11 cellular contexts compared by ENCODE assay signal in the genomic region with DNA sequence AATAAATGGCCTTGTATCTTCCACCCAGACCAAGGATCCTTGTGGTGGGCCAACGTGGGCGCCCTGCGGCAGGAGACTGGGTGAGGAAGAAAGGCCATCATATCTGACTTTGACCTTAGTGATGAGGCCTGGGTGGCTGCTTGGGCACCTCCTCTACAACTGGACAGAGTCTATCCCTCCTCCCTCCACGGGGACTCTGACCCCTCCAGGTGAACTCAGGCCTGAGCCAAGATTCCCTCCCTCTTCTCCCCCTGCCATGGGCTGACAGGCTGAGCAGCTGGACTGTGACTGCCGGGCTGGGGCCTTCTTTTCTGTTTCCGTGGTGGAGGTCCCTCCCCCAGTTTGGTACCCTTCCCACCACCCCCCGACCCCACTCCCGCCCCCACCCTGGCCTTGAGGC. TPM values are rescaled to one million over a fixed set of nuclear protein-coding genes. Genes with fewer than 3 reads are reported as not detected.
DNase-seq lines count a peak whose midpoint lies in the region; ATAC-seq and TF ChIP-seq lines count a peak whose summit lies in the region.
"Had no signal": no experiment of that assay in that cellular context is flagged by ENCODE, and none has a peak within 500 bp of the region (broad histone marks: within the 10 kb centered on the region; RNA-seq: fewer than 3 reads in every experiment).

No MANE protein-coding gene starts in this region.

- H3K4me1 ChIP-seq in OCI-LY7 (ENCODE audit: insufficient read depth, low read length, poor library complexity, severe bottlenecking) = peaks cover 33% of the 10 kb centered on the region
- H3K4me1 ChIP-seq in esophagus (ENCODE audit: control insufficient read depth in 2 of 2, insufficient read depth in 2 of 2, low read length in 1 of 2) = peaks cover 18 to 36% of the 10 kb centered on the region in 2 donors
- peaks cover 17% of the 10 kb centered on the region for H3K4me1 ChIP-seq in Karpas-422 (ENCODE audit: low read length)

- POLR2A ChIA-PET in OCI-LY7 (lab: Charles Lee) = interaction anchor here (0.7 to 1.1 kb wide), 2 partner anchors 9 to 32 kb away, joined by 3 to 4 read pairs; no protein-coding TSS in a partner anchor

- peaks cover 6% of the 10 kb centered on the region for H3K4me1 Mint-ChIP-seq in stimulated activated effector memory CD8-positive, alpha-beta T cell treated with anti-CD3 and anti-CD28 coated beads, Interleukin-12 subunit alpha, Interleukin-12 subunit beta, amount 100 ng/mL, for 72 hours

- H3K9me2 ChIP-seq in OCI-LY7 (ENCODE audit: insufficient read depth, low read length) (no peaks in the 10 kb centered on the region), Karpas-422 (replicated peaks; ENCODE audit: insufficient read depth, low read length) (no peaks in the 10 kb centered on the region)

- WGBS in esophagus, 2 donors = 57 to 73% methylated on average over 8 of the region's 8 CpGs

- no peak overlapping the region for H3K9ac ChIP-seq in Karpas-422 (ENCODE audit: low read length)

- TF ChIP-seq CTCF in OCI-LY7 (conservative IDR thresholded peaks at IDR 0.05; ENCODE audit: low read length) = no peak

- H3K27ac Mint-ChIP-seq in stimulated activated effector memory CD8-positive, alpha-beta T cell treated with anti-CD3 and anti-CD28 coated beads, Interleukin-12 subunit alpha, Interleukin-12 subunit beta, amount 100 ng/mL, for 72 hours = peak overlapping the region; percentile 70
- H3K27ac Mint-ChIP-seq: IgD-negative memory B cell had no signal

- H3K4me3 ChIP-seq in OCI-LY7 (ENCODE audit: low read depth, low read length, poor library complexity, severe bottlenecking) = no peak overlapping the region
- no peak overlapping the region for H3K4me3 ChIP-seq in esophagus (ENCODE audit: low read depth in 1 of 2, low read length in 2 of 2)
- no peak overlapping the region for H3K4me3 ChIP-seq in Karpas-422 (ENCODE audit: low read length)

- H3K79me2 ChIP-seq in OCI-LY7 (ENCODE audit: insufficient read depth, low read depth, low read length) (peaks cover 5% of the 10 kb centered on the region; the same call in 1 of the 2 replicates), Karpas-422 (ENCODE audit: low read length) (no peaks in the 10 kb centered on the region)

- H3K4me2 ChIP-seq in OCI-LY7 (ENCODE audit: low read length) = no peak overlapping the region
- no peak overlapping the region for H3K4me2 ChIP-seq in Karpas-422 (ENCODE audit: low read depth, low read length, poor library complexity, severe bottlenecking)

- intact Hi-C loops in OCI-LY7 (cut with micrococcal nuclease; ENCODE audit: unreplicated experiment) = no loop called here

- peaks cover 43% of the 10 kb centered on the region for H3K36me3 Mint-ChIP-seq in stimulated activated effector memory CD8-positive, alpha-beta T cell treated with anti-CD3 and anti-CD28 coated beads, Interleukin-12 subunit alpha, Interleukin-12 subunit beta, amount 100 ng/mL, for 72 hours

- H3K4me3 Mint-ChIP-seq in stimulated activated effector memory CD8-positive, alpha-beta T cell treated with anti-CD3 and anti-CD28 coated beads, Interleukin-12 subunit alpha, Interleukin-12 subunit beta, amount 100 ng/mL, for 72 hours = no peak overlapping the region
- H3K4me3 Mint-ChIP-seq: IgD-negative memory B cell had no signal

- DNase-seq in OCI-LY7 (ENCODE audit: low spot score) (no peak), Karpas-422 (no peak), NCI-H1930 (lab: John Stamatoyannopoulos, UW) (no peak)
- no peak for DNase-seq in stimulated activated effector memory CD8-positive, alpha-beta T cell treated with anti-CD3 and anti-CD28 coated beads, Interleukin-12 subunit alpha, Interleukin-12 subunit beta, amount 100 ng/mL, for 72 hours (ENCODE audit: low spot score in 2 of 2)
- DNase-seq: central memory CD4-positive, alpha-beta T cell; NCI-H1694 treated with DMSO at 0.1 percent for 48 hours; stimulated activated CD8-positive, alpha-beta memory T cell treated with anti-CD3 and anti-CD28 coated beads, Interleukin-4, amount 100 ng/mL, for 48 hours; T1000 had no signal

- no peaks in the 10 kb centered on the region for H3K27me3 ChIP-seq in esophagus (ENCODE audit: control insufficient read depth in 1 of 2, insufficient read depth in 2 of 2, low read length in 2 of 2)
- no peaks in the 10 kb centered on the region for H3K27me3 ChIP-seq in Karpas-422 (ENCODE audit: low read length)

- H3K9me3 ChIP-seq in OCI-LY7 (ENCODE audit: low read length) (no peaks in the 10 kb centered on the region), esophagus (ENCODE audit: control insufficient read depth in 2 of 2, insufficient read depth in 1 of 2, low read depth in 1 of 2, low read length in 1 of 2) (no peaks in the 10 kb centered on the region), Karpas-422 (ENCODE audit: low read length) (no peaks in the 10 kb centered on the region)

- H4K20me1 ChIP-seq in OCI-LY7 (ENCODE audit: insufficient read depth, low read length) = no peaks in the 10 kb centered on the region
- H4K20me1 ChIP-seq in Karpas-422 (ENCODE audit: insufficient read depth, low read depth, low read length) = no peaks in the 10 kb centered on the region

- ATAC-seq in stimulated activated effector memory CD8-positive, alpha-beta T cell treated with anti-CD3 and anti-CD28 coated beads, Interleukin-12 subunit alpha, Interleukin-12 subunit beta, amount 100 ng/mL, for 72 hours = no peak
- ATAC-seq in GM21737 (IDR thresholded peaks at IDR 0.05; ENCODE audit: unreplicated experiment) = no peak

- H2AFZ ChIP-seq in OCI-LY7 (ENCODE audit: low read length) (no peak overlapping the region), Karpas-422 (ENCODE audit: low read length) (no peak overlapping the region)

- CTCF ChIA-PET in OCI-LY7 (lab: Charles Lee; ENCODE audit: unreplicated experiment) = no interaction called here

- H3K9me3 Mint-ChIP-seq in stimulated activated effector memory CD8-positive, alpha-beta T cell treated with anti-CD3 and anti-CD28 coated beads, Interleukin-12 subunit alpha, Interleukin-12 subunit beta, amount 100 ng/mL, for 72 hours = no peaks in the 10 kb centered on the region
- H3K9me3 Mint-ChIP-seq: IgD-negative memory B cell had no signal

- H3K36me3 ChIP-seq in OCI-LY7 (ENCODE audit: insufficient read depth, low read length) (peaks cover 44% of the 10 kb centered on the region; the same call in 1 of the 2 replicates), esophagus (ENCODE audit: control insufficient read depth in 2 of 2, insufficient read depth in 2 of 2, low read length in 1 of 2) (peaks cover 8 to 35% of the 10 kb centered on the region in 2 donors), Karpas-422 (ENCODE audit: insufficient read depth, low read length) (no peaks in the 10 kb centered on the region; the same call in 1 of the 2 replicates)

- H3K27ac ChIP-seq in OCI-LY7 (ENCODE audit: low read depth, low read length, poor library complexity, severe bottlenecking) (peak overlapping the region; percentile 25), esophagus (ENCODE audit: low read depth in 2 of 2, low read length in 1 of 2) (peak overlapping the region; percentile 6 to 13), Karpas-422 (ENCODE audit: low read length) (no peak overlapping the region)

- no TSS peak for BruUV-seq in OCI-LY7 (replicated peaks; lab: Mats Ljungman, UMichigan)

RNA-seq across cellular contexts. Expression of gene PHYHD1, which starts 1.4 kb away (rescaled TPM):
- total RNA-seq in OCI-LY7 (2014; rRNA removed; shearing (Covaris generic)) = 69.0 and 83.5 TPM in 2 replicates
- total RNA-seq in OCI-LY7 (2022) = 132 and 150 TPM in 2 replicates
- 10 to 100 TPM; 19.8 to 39.5 TPM for polyA plus RNA-seq in esophagus
- total RNA-seq in Karpas-422 (2014; rRNA removed; shearing (Covaris generic); ENCODE audit: low replicate concordance) = not detected in 2 replicates

RNA-seq across cellular contexts. Expression of gene DOLK, which starts 28.0 kb away (rescaled TPM):
- total RNA-seq in OCI-LY7 (2014; rRNA removed; shearing (Covaris generic)) = 9.6 and 11.2 TPM in 2 replicates
- 5.1 and 5.8 TPM in 2 replicates for total RNA-seq in OCI-LY7 (2022)
- 10 to 100 TPM in 1 of 2 donors, 1 to 10 TPM in 1; 5.3 to 11.6 TPM for polyA plus RNA-seq in esophagus
- total RNA-seq in Karpas-422 (2014; rRNA removed; shearing (Covaris generic); ENCODE audit: low replicate concordance) = 6.1 and 10.7 TPM in 2 replicates

RNA-seq across cellular contexts. Expression of gene NUP188, which starts 28.1 kb away (rescaled TPM):
- total RNA-seq in OCI-LY7 (2014; rRNA removed; shearing (Covaris generic)) = 70.5 and 73.6 TPM in 2 replicates
- total RNA-seq in OCI-LY7 (2022) = 83.8 and 91.6 TPM in 2 replicates
- polyA plus RNA-seq in esophagus = 10 to 100 TPM; 19.7 to 21.8 TPM
- 32.1 and 49.0 TPM in 2 replicates for total RNA-seq in Karpas-422 (2014; rRNA removed; shearing (Covaris generic); ENCODE audit: low replicate concordance)

RNA-seq across cellular contexts. Expression of gene LRRC8A, which starts 37.5 kb away (rescaled TPM):
- 20.0 and 26.9 TPM in 2 replicates for total RNA-seq in OCI-LY7 (2014; rRNA removed; shearing (Covaris generic))
- total RNA-seq in OCI-LY7 (2022) = 21.0 and 22.9 TPM in 2 replicates
- 10 to 100 TPM; 38.5 to 55.6 TPM for polyA plus RNA-seq in esophagus
- 6.3 and 7.8 TPM in 2 replicates for total RNA-seq in Karpas-422 (2014; rRNA removed; shearing (Covaris generic); ENCODE audit: low replicate concordance)

RNA-seq across cellular contexts. Expression of gene KYAT1, which starts 37.7 kb away (rescaled TPM):
- total RNA-seq in OCI-LY7 (2014; rRNA removed; shearing (Covaris generic)) = 38.2 and 44.7 TPM in 2 replicates
- total RNA-seq in OCI-LY7 (2022) = 28.3 and 34.5 TPM in 2 replicates
- 1 to 10 TPM; 4.0 to 6.7 TPM for polyA plus RNA-seq in esophagus
- total RNA-seq in Karpas-422 (2014; rRNA removed; shearing (Covaris generic); ENCODE audit: low replicate concordance) = 26.8 and 31.3 TPM in 2 replicates

Comparison
In these comparisons a context has a peak if more than half of its experiments do, and no peak if none do; other contexts are left out.
1. RNA of gene PHYHD1, which starts 1.4 kb away (total RNA-seq): 69.0 to 150 TPM in OCI-LY7; not detected in Karpas-422; every median in the first group is over 10 times any median in the second.